Comparison of ENCODE assay signal across 17 cellular contexts in genomic region chr5:110092955-110093785, GRCh38.
"Had no signal": no experiment of that assay in that cellular context is flagged by ENCODE, and none has a peak within 500 bp of the region (broad histone marks: within the 10 kb centered on the region; RNA-seq: fewer than 3 reads in every experiment).

No MANE protein-coding gene starts in this region.

- H3K27ac Mint-ChIP-seq: activated naive CD4-positive, alpha-beta T cell treated with anti-CD3 and anti-CD28 coated beads for 36 hours; activated naive CD8-positive, alpha-beta T cell treated with anti-CD3 and anti-CD28 coated beads, Interleukin-2, amount 50 U/mL, for 24 hours; activated T-helper 17 cell treated with anti-CD3 and anti-CD28 coated beads, Interleukin-2, amount 50 U/mL, for 72 hours; stimulated activated naive CD8-positive, alpha-beta T cell treated with anti-CD3 and anti-CD28 coated beads, Interleukin-15, amount 100 ng/mL, for 72 hours had no signal

- H3K9me3 Mint-ChIP-seq: activated naive CD4-positive, alpha-beta T cell treated with anti-CD3 and anti-CD28 coated beads for 36 hours; activated naive CD8-positive, alpha-beta T cell treated with anti-CD3 and anti-CD28 coated beads, Interleukin-2, amount 50 U/mL, for 24 hours; activated T-helper 17 cell treated with anti-CD3 and anti-CD28 coated beads, Interleukin-2, amount 50 U/mL, for 72 hours; stimulated activated naive CD8-positive, alpha-beta T cell treated with anti-CD3 and anti-CD28 coated beads, Interleukin-15, amount 100 ng/mL, for 72 hours had no signal

- H3K27me3 Mint-ChIP-seq: activated naive CD8-positive, alpha-beta T cell treated with anti-CD3 and anti-CD28 coated beads, Interleukin-2, amount 50 U/mL, for 24 hours; activated T-helper 17 cell treated with anti-CD3 and anti-CD28 coated beads, Interleukin-2, amount 50 U/mL, for 72 hours; stimulated activated naive CD8-positive, alpha-beta T cell treated with anti-CD3 and anti-CD28 coated beads, Interleukin-15, amount 100 ng/mL, for 72 hours had no signal

- ATAC-seq: activated naive CD8-positive, alpha-beta T cell treated with anti-CD3 and anti-CD28 coated beads, Interleukin-2, amount 50 U/mL, for 24 hours; activated T-helper 17 cell treated with anti-CD3 and anti-CD28 coated beads, Interleukin-2, amount 50 U/mL, for 72 hours; foreskin keratinocyte; left ventricle myocardium superior; sciatic nerve; stimulated activated naive CD8-positive, alpha-beta T cell treated with anti-CD3 and anti-CD28 coated beads, Interleukin-15, amount 100 ng/mL, for 72 hours had no signal

- H3K4me1 ChIP-seq: colonic mucosa, esophagus muscularis mucosa, testis had no signal

- DNase-seq: activated CD4-positive, alpha-beta T cell treated with anti-CD3 and anti-CD28 coated beads, Interleukin-2, amount 50 U/mL, for 1 hour; activated CD4-positive, CD25-positive, alpha-beta regulatory T cell; activated CD8-positive, alpha-beta memory T cell treated with anti-CD3 and anti-CD28 coated beads for 24 hours; activated naive CD4-positive, alpha-beta T cell treated with anti-CD3 and anti-CD28 coated beads for 36 hours; activated naive CD8-positive, alpha-beta T cell treated with anti-CD3 and anti-CD28 coated beads, Interleukin-2, amount 50 U/mL, for 24 hours; colonic mucosa; foreskin keratinocyte; glutamatergic neuron; left ventricle myocardium superior; stimulated activated CD4-positive, alpha-beta T cell treated with anti-CD3 and anti-CD28 coated beads, Interleukin-1b, Interleukin-23, amount 100 ng/mL, for 48 hours; stimulated activated naive CD8-positive, alpha-beta T cell treated with anti-CD3 and anti-CD28 coated beads, Interleukin-15, amount 100 ng/mL, for 72 hours; T-helper 2 cell; testis; upper lobe of left lung had no signal

- H3K36me3 ChIP-seq: colonic mucosa, esophagus muscularis mucosa, upper lobe of left lung had no signal

- H3K9me3 ChIP-seq: colonic mucosa, esophagus muscularis mucosa, testis, upper lobe of left lung had no signal

- H3K4me3 ChIP-seq: colonic mucosa, esophagus muscularis mucosa, testis, upper lobe of left lung had no signal

- H3K4me1 Mint-ChIP-seq: activated T-helper 17 cell treated with anti-CD3 and anti-CD28 coated beads, Interleukin-2, amount 50 U/mL, for 72 hours had no signal

- H3K27ac ChIP-seq: colonic mucosa, esophagus muscularis mucosa, foreskin keratinocyte, testis, upper lobe of left lung had no signal

- H3K27me3 ChIP-seq: colonic mucosa, esophagus muscularis mucosa, foreskin keratinocyte, testis, upper lobe of left lung had no signal

- H3K4me3 Mint-ChIP-seq: activated naive CD4-positive, alpha-beta T cell treated with anti-CD3 and anti-CD28 coated beads for 36 hours; activated naive CD8-positive, alpha-beta T cell treated with anti-CD3 and anti-CD28 coated beads, Interleukin-2, amount 50 U/mL, for 24 hours; activated T-helper 17 cell treated with anti-CD3 and anti-CD28 coated beads, Interleukin-2, amount 50 U/mL, for 72 hours; stimulated activated naive CD8-positive, alpha-beta T cell treated with anti-CD3 and anti-CD28 coated beads, Interleukin-15, amount 100 ng/mL, for 72 hours had no signal
